In the genomic region with DNA sequence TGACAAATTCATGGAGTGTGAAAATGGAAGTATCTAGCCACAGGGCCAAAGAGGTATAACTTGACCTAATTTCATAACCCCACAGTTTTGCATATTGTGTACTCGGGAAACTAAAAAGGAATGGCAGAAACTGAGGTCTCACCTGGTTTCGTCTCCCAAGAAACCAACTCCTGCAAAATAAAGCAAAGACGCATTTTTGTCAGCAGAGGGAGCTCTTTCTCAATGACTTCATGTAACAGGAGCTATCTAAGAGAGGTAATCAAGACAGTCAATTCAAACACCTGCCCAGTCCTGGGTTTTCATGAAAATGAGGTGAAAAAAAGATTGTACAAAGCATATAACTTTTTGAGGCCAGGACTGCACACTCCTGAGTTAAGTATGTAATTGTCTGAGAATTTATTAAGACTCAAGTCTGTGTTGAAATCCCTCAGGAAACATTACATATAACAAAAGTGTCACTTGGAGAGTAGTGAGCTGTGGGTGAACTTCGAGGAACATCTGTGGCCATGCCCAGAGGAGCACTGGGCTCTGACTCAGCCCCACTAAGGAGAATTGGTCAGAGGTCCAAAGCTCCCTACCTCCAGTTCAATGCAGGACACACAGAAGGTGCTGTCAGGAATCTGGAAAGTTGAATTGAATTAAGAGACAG, we compare ENCODE assay signal across 9 cellular contexts. TPM values are rescaled to one million over a fixed set of nuclear protein-coding genes. Genes with fewer than 3 reads are reported as not detected.
DNase-seq lines count a peak whose midpoint lies in the region; ATAC-seq and TF ChIP-seq lines count a peak whose summit lies in the region.
"Had no signal": no experiment of that assay in that cellular context is flagged by ENCODE, and none has a peak within 500 bp of the region (broad histone marks: within the 10 kb centered on the region; RNA-seq: fewer than 3 reads in every experiment).

No MANE protein-coding gene starts in this region.

- CTCF ChIA-PET in Calu3 (lab: Charles Lee), result interaction anchor here (0.7 to 2.8 kb wide), 27 partner anchors 8 to 541 kb away, joined by 3 to 146 read pairs (median 5); no protein-coding TSS in a partner anchor

- peak; percentile 58 for TF ChIP-seq CTCF in Calu3 (IDR thresholded peaks at IDR 0.05; ENCODE audit: unreplicated experiment)
- peak; percentile 48 to 82 (median 71) for TF ChIP-seq CTCF in spleen (IDR thresholded peaks at IDR 0.05 in 8 of 11, conservative IDR thresholded peaks at IDR 0.05 in 3 of 11)

- H3K9me3 Mint-ChIP-seq in Calu3 (ENCODE audit: low read depth, unreplicated experiment), result peaks cover 1% of the 10 kb centered on the region

- peaks cover 18% of the 10 kb centered on the region for H3K4me1 Mint-ChIP-seq in Calu3 (ENCODE audit: low read depth, unreplicated experiment)

- no TSS peak for BruUV-seq in Calu3 (replicated peaks; lab: Mats Ljungman, UMichigan)

- peak; percentile 69 for DNase-seq in Calu3
- peak; percentile 14 for DNase-seq in H4 (ENCODE audit: low spot score)
- DNase-seq in NCI-H2227 (lab: John Stamatoyannopoulos, UW; ENCODE audit: unreplicated experiment), result peak; percentile 64
- DNase-seq in amniotic stem cell (lab: John Stamatoyannopoulos, UW), result peak; percentile 5
- peak; percentile 82 for DNase-seq in iPS DF 4.7 (ENCODE audit: extremely low read depth, low spot score)
- DNase-seq in spleen, result no peak

- peaks cover 0 to 10% (median 8%) of the 10 kb centered on the region in 8 donors for H3K9me3 ChIP-seq in spleen

- TF ChIP-seq POLR2A in spleen (IDR thresholded peaks at IDR 0.05), result no peak

- no peak overlapping the region for H3K4me3 Mint-ChIP-seq in Calu3 (ENCODE audit: low read depth, unreplicated experiment)

- WGBS in spleen, 5 donors, result 2 to 13% (median 9%) methylated on average over 4 of the region's 4 CpGs

- no peaks in the 10 kb centered on the region for H3K36me3 Mint-ChIP-seq in Calu3 (ENCODE audit: insufficient read depth, unreplicated experiment)

- H3K27me3 Mint-ChIP-seq in Calu3 (ENCODE audit: unreplicated experiment), result no peaks in the 10 kb centered on the region

- intact Hi-C loops in Calu3 (cut with micrococcal nuclease; ENCODE audit: unreplicated experiment) (loop anchor here (1.0 to 5.0 kb wide), 3 partner anchors 111 to 282 kb away; no protein-coding TSS in a partner anchor), spleen (cut with DNase I; ENCODE audit: low total_unique reads) (no loop called here)

- no peaks in the 10 kb centered on the region for H3K36me3 ChIP-seq in spleen

- H3K4me1 ChIP-seq in spleen, result peaks cover 7 to 49% (median 21%) of the 10 kb centered on the region in 6 donors

- no peak overlapping the region for H3K4me3 ChIP-seq in spleen

- H3K27me3 ChIP-seq in spleen (replicated peaks in 1 of 7), result peaks cover 0 to 11% (median 0%) of the 10 kb centered on the region in 7 donors

- ATAC-seq in HG02588 (IDR thresholded peaks at IDR 0.05; ENCODE audit: unreplicated experiment) (no peak), GM18873 (IDR thresholded peaks at IDR 0.05; ENCODE audit: low FRiP score, unreplicated experiment) (no peak)

- no peak overlapping the region for H3K27ac Mint-ChIP-seq in Calu3 (ENCODE audit: unreplicated experiment)

- no peak overlapping the region for H3K27ac ChIP-seq in spleen

RNA-seq across cellular contexts. Expression of a gene that starts 17.6 kb away (rescaled TPM):
- total RNA-seq in Calu3 (2022) (not detected in 2 replicates), spleen (1 to 10 TPM in 5 of 7 donors, under 1 TPM in 2; 0.26 to 3.8 (median 1.5) TPM)
- not detected in 2 replicates for total RNA-seq in H4 (2014; rRNA removed; shearing (Covaris generic))
- polyA plus RNA-seq in spleen, result 1 to 10 TPM; 2.2 to 6.0 (median 4.7) TPM
- total RNA-seq: activated CD8-positive, alpha-beta memory T cell treated with anti-CD3 and anti-CD28 coated beads for 36 hours had no signal

RNA-seq across cellular contexts. Expression of a gene that starts 28.0 kb away (rescaled TPM):
- total RNA-seq in Calu3 (2022) (not detected in 2 replicates), spleen (100 to 1,000 TPM in 1 of 7 donors, 10 to 100 TPM in 6; 55.9 to 111 (median 73.4) TPM)
- total RNA-seq in H4 (2014; rRNA removed; shearing (Covaris generic)), result not detected in 2 replicates
- polyA plus RNA-seq in spleen, result 10 to 100 TPM; 51.0 to 69.0 (median 59.6) TPM
- total RNA-seq: activated CD8-positive, alpha-beta memory T cell treated with anti-CD3 and anti-CD28 coated beads for 36 hours had no signal

Comparison
In these comparisons a context has a peak if more than half of its experiments do, and no peak if none do; other contexts are left out.
1. RNA of a gene that starts 28.0 kb away (total RNA-seq): 55.9 to 111 TPM in spleen; not detected in Calu3 and not detected in H4; every median in the first group is over 10 times any median in the second.